Comparison of ENCODE assay signal across 1 cellular context in the genomic region with DNA sequence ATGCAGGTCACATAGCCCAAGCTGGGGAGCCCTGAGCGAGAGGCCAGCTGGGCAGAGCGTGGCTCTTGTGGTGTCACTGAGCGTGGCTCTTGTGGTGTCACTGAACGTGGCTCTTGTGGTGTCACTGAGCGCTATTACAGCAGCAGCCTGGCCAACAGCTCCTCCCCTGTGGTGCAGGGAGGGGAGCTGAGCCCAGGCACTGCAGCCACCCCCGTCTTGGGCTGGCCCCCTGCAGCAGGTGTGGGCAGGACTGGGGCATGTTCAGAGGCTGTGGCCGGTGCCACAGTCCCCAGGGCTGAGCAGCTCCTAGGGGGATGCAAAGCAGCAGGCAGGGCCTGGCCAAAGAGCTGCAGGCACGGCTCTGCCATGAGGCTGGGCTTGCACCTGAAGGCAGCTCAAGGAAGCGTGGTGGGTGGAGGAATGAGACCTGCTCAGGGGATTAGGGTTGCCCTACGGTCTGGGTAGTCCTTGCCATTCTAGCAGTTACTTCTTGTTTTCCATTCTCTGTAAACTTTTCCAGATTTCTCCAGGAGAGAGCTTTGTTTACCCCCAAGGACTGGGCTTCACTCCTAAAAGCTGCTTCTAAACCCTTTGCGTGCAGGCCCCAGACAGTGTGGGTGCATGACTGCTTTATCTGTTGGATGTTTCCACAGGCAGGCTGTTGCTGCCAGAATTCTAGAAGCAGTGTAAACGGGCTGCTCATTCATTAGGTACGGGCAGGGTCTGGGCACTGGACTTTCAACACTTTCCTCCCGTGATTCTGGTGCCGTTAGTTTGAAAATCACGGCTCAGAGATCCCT.
TF ChIP-seq lines count a peak whose summit lies in the region.

No MANE protein-coding gene starts in this region.

TF ChIP-seq in K562, 482 proteins besides CTCF, POLR2A, EP300 and RAD21 (continued from another document):
- TF ChIP-seq, protein P1, sequence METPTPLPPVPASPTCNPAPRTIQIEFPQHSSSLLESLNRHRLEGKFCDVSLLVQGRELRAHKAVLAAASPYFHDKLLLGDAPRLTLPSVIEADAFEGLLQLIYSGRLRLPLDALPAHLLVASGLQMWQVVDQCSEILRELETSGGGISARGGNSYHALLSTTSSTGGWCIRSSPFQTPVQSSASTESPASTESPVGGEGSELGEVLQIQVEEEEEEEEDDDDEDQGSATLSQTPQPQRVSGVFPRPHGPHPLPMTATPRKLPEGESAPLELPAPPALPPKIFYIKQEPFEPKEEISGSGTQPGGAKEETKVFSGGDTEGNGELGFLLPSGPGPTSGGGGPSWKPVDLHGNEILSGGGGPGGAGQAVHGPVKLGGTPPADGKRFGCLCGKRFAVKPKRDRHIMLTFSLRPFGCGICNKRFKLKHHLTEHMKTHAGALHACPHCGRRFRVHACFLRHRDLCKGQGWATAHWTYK (CRISPR knock-in tag; IDR thresholded peaks at IDR 0.05) = peak; percentile 89
- TF ChIP-seq ZNF311 (CRISPR knock-in tag; IDR thresholded peaks at IDR 0.05) (no peak), EZH2 (IDR thresholded peaks at IDR 0.05; ENCODE audit: borderline replicate concordance, low read depth, low read length) (no peak)
